Comparison of ENCODE assay signal across 1 cellular context in the genomic region with DNA sequence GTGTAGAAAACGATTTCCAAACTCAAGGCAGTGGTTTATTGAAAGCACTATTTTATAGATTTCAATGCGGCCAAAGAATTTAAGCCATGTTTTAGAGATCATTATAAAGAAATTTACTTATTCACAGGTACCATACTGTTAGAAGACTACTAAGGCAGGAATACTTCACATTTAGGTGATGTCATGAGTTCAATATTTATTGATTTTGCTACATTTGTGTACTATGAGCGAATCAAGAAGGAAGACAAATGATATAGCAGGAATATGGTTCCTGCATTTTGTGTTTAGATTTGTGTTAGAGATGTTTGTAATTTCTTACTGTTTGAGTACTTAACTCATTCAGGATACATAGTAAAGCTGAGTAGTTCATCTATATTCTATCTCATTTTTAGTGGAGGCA.
TF ChIP-seq lines count a peak whose summit lies in the region.

No MANE protein-coding gene starts in this region.

TF ChIP-seq in WTC11, 78 proteins besides CTCF, POLR2A, EP300 and RAD21:
- no peak for TF ChIP-seq CREB1 (CRISPR knock-in tag; IDR thresholded peaks at IDR 0.05)
